In the genomic region with DNA sequence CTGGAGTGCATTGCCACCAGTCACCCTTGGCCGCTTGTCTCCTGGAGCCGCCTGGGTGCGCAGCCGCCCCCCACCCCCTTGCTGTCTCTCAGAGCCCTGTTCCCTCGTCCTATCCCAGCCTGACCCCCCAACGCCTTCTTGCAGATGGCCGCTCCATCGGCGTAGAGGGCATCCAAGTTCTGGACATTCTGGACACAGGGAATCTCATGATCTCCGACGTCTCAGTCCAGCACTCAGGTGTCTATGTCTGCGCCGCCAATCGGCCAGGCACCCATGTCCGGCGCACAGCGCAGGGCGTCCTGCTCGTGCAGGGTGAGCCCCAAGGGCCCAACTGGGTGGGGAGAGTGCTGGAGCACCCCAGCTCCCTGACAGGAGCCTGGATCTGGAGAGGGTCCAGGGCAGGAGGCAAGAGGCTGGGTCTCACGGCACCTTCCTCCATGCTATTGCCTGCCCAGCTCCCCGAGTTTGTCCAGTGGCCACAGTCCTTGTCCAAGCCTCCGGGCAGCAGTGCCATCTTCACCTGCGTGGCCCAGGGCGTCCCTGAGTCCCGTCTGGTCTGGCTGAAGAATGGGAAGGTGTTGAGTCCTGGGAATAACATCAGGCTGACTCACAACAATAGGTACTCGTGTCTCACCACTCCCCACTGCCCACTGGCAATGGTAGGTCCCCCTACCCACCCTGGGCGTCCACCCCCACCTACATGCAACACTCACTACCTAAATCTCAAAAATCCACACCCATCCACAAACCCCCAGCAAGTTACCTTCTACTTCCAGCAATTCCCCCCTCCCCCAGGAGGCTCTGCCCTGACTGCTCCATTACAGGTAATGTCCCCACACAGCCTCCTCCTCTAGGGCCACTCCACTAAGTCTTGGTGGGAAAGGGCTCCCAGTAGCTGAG, we compare ENCODE assay signal across 11 cellular contexts.
"Had no signal": no experiment of that assay in that cellular context is flagged by ENCODE, and none has a peak within 500 bp of the region (broad histone marks: within the 10 kb centered on the region; RNA-seq: fewer than 3 reads in every experiment).

No MANE protein-coding gene starts in this region.

- H3K4me3 Mint-ChIP-seq: activated naive CD4-positive, alpha-beta T cell treated with anti-CD3 and anti-CD28 coated beads, Interleukin-2, amount 10 ng/mL, durations not matched to agents 7 days and 5 days; naive thymus-derived CD4-positive, alpha-beta T cell; WTC11 had no signal

- H3K4me3 ChIP-seq: adrenal gland, hepatocyte, suprapubic skin, upper lobe of left lung had no signal

- H3K36me3 Mint-ChIP-seq: WTC11 had no signal

- H3K36me3 ChIP-seq: adrenal gland, suprapubic skin had no signal

- H3K27ac Mint-ChIP-seq: WTC11 had no signal

- H3K27me3 ChIP-seq: adrenal gland, hepatocyte, suprapubic skin, upper lobe of left lung had no signal

- H3K9me3 Mint-ChIP-seq: activated naive CD4-positive, alpha-beta T cell treated with anti-CD3 and anti-CD28 coated beads, Interleukin-2, amount 10 ng/mL, durations not matched to agents 7 days and 5 days; WTC11 had no signal

- H3K27ac ChIP-seq: adrenal gland, hepatocyte, suprapubic skin, upper lobe of left lung had no signal

- H3K27me3 Mint-ChIP-seq: naive thymus-derived CD4-positive, alpha-beta T cell had no signal

- ATAC-seq: naive thymus-derived CD4-positive, alpha-beta T cell; WTC11 had no signal

- H3K9me3 ChIP-seq: adrenal gland, suprapubic skin, upper lobe of left lung had no signal

- DNase-seq: activated CD4-positive, alpha-beta T cell treated with anti-CD3 and anti-CD28 coated beads for 4 hours; activated naive CD4-positive, alpha-beta T cell treated with anti-CD3 and anti-CD28 coated beads, Interleukin-2, amount 10 ng/mL, durations not matched to agents 7 days and 5 days; caudate nucleus; islet precursor cell; naive thymus-derived CD4-positive, alpha-beta T cell; stimulated activated naive CD4-positive, alpha-beta T cell had no signal
